Comparison of ENCODE assay signal across 1 cellular context in the genomic region with DNA sequence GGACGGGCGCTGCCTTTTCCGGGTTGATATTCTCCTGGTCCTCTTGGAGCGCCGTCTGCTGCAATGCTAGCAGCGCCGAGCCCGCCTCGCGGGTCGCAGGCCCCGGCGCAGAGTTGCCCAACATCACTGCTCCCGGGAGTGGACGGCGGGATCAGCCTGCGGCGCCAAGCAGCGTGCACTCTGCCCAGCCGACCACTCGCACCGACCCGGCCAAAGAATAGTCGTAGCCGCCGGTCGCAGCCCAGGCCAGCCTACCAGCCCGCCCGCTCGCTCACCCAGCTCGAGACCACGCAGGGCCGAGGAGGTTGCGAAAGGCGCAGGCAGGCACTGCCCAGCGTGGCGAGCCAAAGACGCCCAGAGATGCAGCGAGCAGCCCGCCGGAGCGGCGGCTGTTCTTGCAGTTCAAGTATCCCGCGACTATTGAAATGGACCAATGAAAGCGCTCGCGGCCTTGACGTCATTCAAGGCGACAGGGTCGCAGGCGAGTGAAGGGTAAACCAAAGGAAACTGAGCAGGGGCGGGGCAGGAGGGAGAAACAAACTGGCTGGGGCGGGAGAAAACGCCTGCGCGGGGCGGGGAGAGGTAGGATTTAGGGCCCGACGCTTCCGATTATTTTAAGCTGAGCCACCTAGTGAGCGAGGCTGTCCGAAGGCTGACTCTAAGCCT.
A peak's percentile ranks its signal among the peaks of the same experiment; 100 is the strongest.
TF ChIP-seq lines count a peak whose summit lies in the region.

A gene (minus strand): TSS at position 379 of the 666 bp plus-strand sequence. CDS start 255 bp downstream, at position 124.

TF ChIP-seq in HCT116, 20 proteins besides CTCF, POLR2A, EP300 and RAD21 (continued from another document):
- peak; percentile 99 for TF ChIP-seq SIN3A (IDR thresholded peaks at IDR 0.05; ENCODE audit: low read depth)
- TF ChIP-seq ZFX (IDR thresholded peaks at IDR 0.05), result peak; percentile 70
- TF ChIP-seq ZNF274 (IDR thresholded peaks at IDR 0.05; ENCODE audit: low read depth, low read length), result no peak
- peak; percentile 67 for TF ChIP-seq TCF7L2 (IDR thresholded peaks at IDR 0.05; ENCODE audit: borderline replicate concordance, extremely low read depth, insufficient read depth, insufficient read length)
- no peak for TF ChIP-seq JUND (IDR thresholded peaks at IDR 0.05)
- TF ChIP-seq, protein P1, sequence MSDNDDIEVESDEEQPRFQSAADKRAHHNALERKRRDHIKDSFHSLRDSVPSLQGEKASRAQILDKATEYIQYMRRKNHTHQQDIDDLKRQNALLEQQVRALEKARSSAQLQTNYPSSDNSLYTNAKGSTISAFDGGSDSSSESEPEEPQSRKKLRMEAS (IDR thresholded peaks at IDR 0.05), result peak; percentile 84
- no peak for TF ChIP-seq FOSL1 (IDR thresholded peaks at IDR 0.05; ENCODE audit: low read depth)
- peak; percentile 84 for TF ChIP-seq POLR2AphosphoS5 (IDR thresholded peaks at IDR 0.05; ENCODE audit: low read depth, low read length)
- peak; percentile 90 for TF ChIP-seq CBX3 (IDR thresholded peaks at IDR 0.05; ENCODE audit: low read depth)
- TF ChIP-seq EZH2 (IDR thresholded peaks at IDR 0.05), result no peak
- TF ChIP-seq, protein P2, sequence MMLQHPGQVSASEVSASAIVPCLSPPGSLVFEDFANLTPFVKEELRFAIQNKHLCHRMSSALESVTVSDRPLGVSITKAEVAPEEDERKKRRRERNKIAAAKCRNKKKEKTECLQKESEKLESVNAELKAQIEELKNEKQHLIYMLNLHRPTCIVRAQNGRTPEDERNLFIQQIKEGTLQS (IDR thresholded peaks at IDR 0.05), result no peak
- TF ChIP-seq CEBPB (IDR thresholded peaks at IDR 0.05; ENCODE audit: low read depth), result no peak
- peak; percentile 72 for TF ChIP-seq YY1 (IDR thresholded peaks at IDR 0.05; ENCODE audit: extremely low read depth, insufficient replicate concordance, low read depth, low read length)
